Comparison of ENCODE assay signal across 8 cellular contexts in genomic region chr15:100849021-100849831, GRCh38. TPM values are rescaled to one million over a fixed set of nuclear protein-coding genes. Genes with fewer than 3 reads are reported as not detected.
DNase-seq lines count a peak whose midpoint lies in the region.

No MANE protein-coding gene starts in this region.

- H3K36me3 ChIP-seq in H7 (replicated peaks; ENCODE audit: control insufficient read depth, insufficient read depth, low read length) = no peaks in the 10 kb centered on the region
- no peaks in the 10 kb centered on the region for H3K36me3 ChIP-seq in iPS-15b (ENCODE audit: control insufficient read depth, insufficient read depth, low read length)

- peak; percentile 60 for DNase-seq in CD1c-positive myeloid dendritic cell (ENCODE audit: extremely low spot score)
- no peak for DNase-seq in H7
- DNase-seq in SKM-1 treated with dmso at 0.1 percent for 144 hours (lab: John Stamatoyannopoulos, UW; ENCODE audit: unreplicated experiment) = peak; percentile 16
- peak in 39 of 56 donors; percentile 10 to 75 (median 38) for DNase-seq in amygdala (lab: John Stamatoyannopoulos, UW)
- DNase-seq in stimulated activated CD4-positive, alpha-beta T cell treated with anti-CD3 and anti-CD28 coated beads, Interleukin-1b, Interleukin-23, amount 100 ng/mL, for 24 hours (ENCODE audit: low read depth in 4 of 4, low spot score in 1 of 4) = peak in 3 of 4 experiments; percentile 12 to 44 (median 27)
- DNase-seq in HuH-7.5 (ENCODE audit: low spot score) = no peak
- DNase-seq in middle frontal gyrus (ENCODE audit: extremely low spot score, low spot score) = no peak

- peak overlapping the region; percentile 21; the same call in 1 of the 2 replicates for H3K4me3 ChIP-seq in H7 (ENCODE audit: insufficient read depth, low read depth, low read length)
- peak overlapping the region; percentile 39 for H3K4me3 ChIP-seq in iPS-15b (ENCODE audit: low read depth, low read length)

- H3K9me3 ChIP-seq in iPS-15b (ENCODE audit: control insufficient read depth, insufficient read depth, low read length) = no peaks in the 10 kb centered on the region

- H3K9ac ChIP-seq in iPS-15b (ENCODE audit: low read depth, low read length) = no peak overlapping the region

- H3K27me3 ChIP-seq in H7 (ENCODE audit: control insufficient read depth, insufficient read depth, low read length) (no peaks in the 10 kb centered on the region), iPS-15b (ENCODE audit: control insufficient read depth, insufficient read depth, low read length) (peaks cover 8% of the 10 kb centered on the region)

- no peaks in the 10 kb centered on the region for H3K4me1 ChIP-seq in iPS-15b (ENCODE audit: control insufficient read depth, insufficient read depth, low read length)

RNA-seq across cellular contexts. Expression of gene ALDH1A3, which starts 30.4 kb away (rescaled TPM):
- total RNA-seq in H7 (2014; rRNA removed; shearing (Covaris generic)) = 25.6 and 25.9 TPM in 2 replicates

Comparison
In these comparisons a context has a peak if more than half of its experiments do, and no peak if none do; other contexts are left out.
1. DNase-seq: peak in CD1c-positive myeloid dendritic cell (single experiment), SKM-1 treated with dmso at 0.1 percent for 144 hours (single experiment), amygdala (39 of 56) and stimulated activated CD4-positive, alpha-beta T cell treated with anti-CD3 and anti-CD28 coated beads, Interleukin-1b, Interleukin-23, amount 100 ng/mL, for 24 hours (3 of 4); none in H7 (single experiment), HuH-7.5 (single experiment) and middle frontal gyrus (single experiment).